In the genomic region with DNA sequence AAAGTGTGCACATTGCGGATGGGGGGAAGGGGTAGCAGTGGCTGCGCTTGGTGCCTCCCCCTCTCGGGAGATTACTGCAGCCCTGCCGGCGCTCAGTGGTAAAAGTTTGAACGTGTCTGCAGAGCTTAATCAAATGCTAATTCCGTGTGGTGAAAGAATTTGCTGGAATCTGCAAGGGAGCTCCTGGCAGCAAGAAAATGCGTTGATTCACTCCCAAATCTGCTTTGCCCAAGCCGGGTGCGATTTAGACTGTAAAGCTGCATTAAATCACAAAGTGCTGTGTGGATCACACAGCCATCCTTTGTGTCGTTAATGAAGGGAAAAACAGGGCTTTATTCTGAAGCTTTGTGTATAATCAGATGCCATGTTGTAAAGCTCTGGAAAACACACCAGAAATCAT, we compare ENCODE assay signal across 19 cellular contexts.
DNase-seq lines count a peak whose midpoint lies in the region; ATAC-seq, FAIRE-seq and TF ChIP-seq lines count a peak whose summit lies in the region.
"Had no signal": no experiment of that assay in that cellular context is flagged by ENCODE, and none has a peak within 500 bp of the region (broad histone marks: within the 10 kb centered on the region; RNA-seq: fewer than 3 reads in every experiment).

No MANE protein-coding gene starts in this region.

- ATAC-seq in HG02840 (IDR thresholded peaks at IDR 0.05; ENCODE audit: low FRiP score, unreplicated experiment) = no peak
- ATAC-seq in activated T-helper 17 cell treated with anti-CD3 and anti-CD28 coated beads, Interleukin-2, amount 50 U/mL, for 72 hours (replicated peaks) = no peak
- ATAC-seq in GM21737 (IDR thresholded peaks at IDR 0.05; ENCODE audit: unreplicated experiment) = no peak
- ATAC-seq: activated CD8-positive, alpha-beta T cell treated with anti-CD3 and anti-CD28 coated beads, Interleukin-2, amount 10 ng/mL, durations not matched to agents 7 days and 5 days; psoas muscle had no signal

- H3K4me3 Mint-ChIP-seq in nephron progenitor cell = peak overlapping the region; percentile 54
- no peak overlapping the region for H3K4me3 Mint-ChIP-seq in activated T-helper 17 cell treated with anti-CD3 and anti-CD28 coated beads, Interleukin-2, amount 50 U/mL, for 72 hours
- H3K4me3 Mint-ChIP-seq: activated CD8-positive, alpha-beta T cell treated with anti-CD3 and anti-CD28 coated beads, Interleukin-2, amount 10 ng/mL, durations not matched to agents 7 days and 5 days had no signal

- H3K9me3 Mint-ChIP-seq in nephron progenitor cell = peaks cover 28% of the 10 kb centered on the region
- no peaks in the 10 kb centered on the region for H3K9me3 Mint-ChIP-seq in activated T-helper 17 cell treated with anti-CD3 and anti-CD28 coated beads, Interleukin-2, amount 50 U/mL, for 72 hours

- FAIRE-seq in frontal cortex (lab: Jason Lieb, UNC) = no peak
- FAIRE-seq: islet of Langerhans, RCC 7860 had no signal

- peaks cover 5% of the 10 kb centered on the region for H3K36me3 Mint-ChIP-seq in nephron progenitor cell (ENCODE audit: low read depth)
- no peaks in the 10 kb centered on the region for H3K36me3 Mint-ChIP-seq in activated T-helper 17 cell treated with anti-CD3 and anti-CD28 coated beads, Interleukin-2, amount 50 U/mL, for 72 hours (ENCODE audit: low read depth)

- peaks cover 51% of the 10 kb centered on the region for H3K27me3 Mint-ChIP-seq in nephron progenitor cell (ENCODE audit: low read depth, poor library complexity)
- H3K27me3 Mint-ChIP-seq in activated T-helper 17 cell treated with anti-CD3 and anti-CD28 coated beads, Interleukin-2, amount 50 U/mL, for 72 hours = peaks cover 4% of the 10 kb centered on the region

- DNase-seq in Ammon's horn (ENCODE audit: low spot score) = peak; percentile 82
- DNase-seq in RPMI7951 (ENCODE audit: low read depth) = peak; percentile 22
- peak; percentile 24 to 41 for DNase-seq in frontal cortex (ENCODE audit: low spot score in 2 of 2)
- no peak for DNase-seq in nephron progenitor cell
- no peak for DNase-seq in A172 (ENCODE audit: low spot score)
- DNase-seq: ACHN; activated CD8-positive, alpha-beta T cell treated with anti-CD3 and anti-CD28 coated beads, Interleukin-2, amount 10 ng/mL, durations not matched to agents 7 days and 5 days; activated effector memory CD4-positive, alpha-beta T cell treated with Interleukin-2 at 50 U/mL for 16 hours; Calu3; effector CD8-positive, alpha-beta T cell; NCI-H2029; NCI-H526 treated with DMSO at 0.1 percent for 48 hours; psoas muscle; SW 1271 had no signal

- peaks cover 45% of the 10 kb centered on the region for H3K4me1 Mint-ChIP-seq in nephron progenitor cell
- no peaks in the 10 kb centered on the region for H3K4me1 Mint-ChIP-seq in activated T-helper 17 cell treated with anti-CD3 and anti-CD28 coated beads, Interleukin-2, amount 50 U/mL, for 72 hours

- no peak overlapping the region for H3K27ac Mint-ChIP-seq in nephron progenitor cell
- H3K27ac Mint-ChIP-seq in activated T-helper 17 cell treated with anti-CD3 and anti-CD28 coated beads, Interleukin-2, amount 50 U/mL, for 72 hours = no peak overlapping the region
- H3K27ac Mint-ChIP-seq: activated CD8-positive, alpha-beta T cell treated with anti-CD3 and anti-CD28 coated beads, Interleukin-2, amount 10 ng/mL, durations not matched to agents 7 days and 5 days had no signal

- TF ChIP-seq CTCF in nephron progenitor cell (IDR thresholded peaks at IDR 0.05) = no peak

Comparison
In these comparisons a context has a peak if more than half of its experiments do, and no peak if none do; other contexts are left out.
1. DNase-seq: peak in Ammon's horn (single experiment), RPMI7951 (single experiment) and frontal cortex (2 of 2); none in nephron progenitor cell (single experiment) and A172 (single experiment).